8 cellular contexts compared by ENCODE assay signal in genomic region chr3:129942296-129942695, GRCh38. TPM values are rescaled to one million over a fixed set of nuclear protein-coding genes. Genes with fewer than 3 reads are reported as not detected.
DNase-seq lines count a peak whose midpoint lies in the region; ATAC-seq and TF ChIP-seq lines count a peak whose summit lies in the region.

No MANE protein-coding gene starts in this region.

- H3F3A ChIP-seq in Loucy (ENCODE audit: low read depth): no peaks in the 10 kb centered on the region
- H3F3A ChIP-seq in smooth muscle cell (ENCODE audit: low read depth): no peaks in the 10 kb centered on the region

- TF ChIP-seq CTCF in Loucy (conservative IDR thresholded peaks at IDR 0.05; ENCODE audit: low read length): peak; percentile 93
- peak; percentile 96 to 98 for TF ChIP-seq CTCF in brain (conservative IDR thresholded peaks at IDR 0.05)
- peak; percentile 88 for TF ChIP-seq CTCF in smooth muscle cell (IDR thresholded peaks at IDR 0.05; ENCODE audit: borderline replicate concordance, insufficient read depth, poor library complexity, severe bottlenecking)

- no peaks in the 10 kb centered on the region for H4K20me1 ChIP-seq in Loucy (ENCODE audit: insufficient read depth, low read length, poor library complexity, severe bottlenecking)
- H4K20me1 ChIP-seq in smooth muscle cell (ENCODE audit: low read depth): no peaks in the 10 kb centered on the region

- no peak overlapping the region for H3K27ac ChIP-seq in smooth muscle cell (ENCODE audit: low read depth)

- H2AFZ ChIP-seq in Loucy (ENCODE audit: low read length) (peak overlapping the region; percentile 13), smooth muscle cell (ENCODE audit: low read depth) (no peak overlapping the region)

- H3K27ac Mint-ChIP-seq in brain: peak overlapping the region; percentile 7 to 84 (median 51)

- H3K79me2 ChIP-seq in Loucy (ENCODE audit: insufficient read depth, low read length): no peaks in the 10 kb centered on the region
- no peaks in the 10 kb centered on the region for H3K79me2 ChIP-seq in smooth muscle cell (ENCODE audit: low read depth)

- peaks cover 18% of the 10 kb centered on the region for H3K4me1 Mint-ChIP-seq in brain

- H3K9ac ChIP-seq in Loucy (ENCODE audit: low read depth, low read length, poor library complexity, severe bottlenecking) (no peak overlapping the region), smooth muscle cell (ENCODE audit: low read depth) (no peak overlapping the region)

- H3K36me3 Mint-ChIP-seq in brain: no peaks in the 10 kb centered on the region

- WGBS in smooth muscle cell (ENCODE audit: low lambda C conversion rate): 16% methylated on average over 7 of the region's 7 CpGs

- no peaks in the 10 kb centered on the region for H3K27me3 ChIP-seq in Loucy (ENCODE audit: insufficient read depth, low read length, poor library complexity, severe bottlenecking)
- no peaks in the 10 kb centered on the region for H3K27me3 ChIP-seq in smooth muscle cell (ENCODE audit: low read depth)

- peaks cover 4 to 16% (median 10%) of the 10 kb centered on the region in 5 experiments for H3K9me3 Mint-ChIP-seq in brain

- peak; percentile 58 for ATAC-seq in GM19025 (IDR thresholded peaks at IDR 0.05; ENCODE audit: low read depth, unreplicated experiment)
- no peak for ATAC-seq in HG02623 (IDR thresholded peaks at IDR 0.05; ENCODE audit: unreplicated experiment)

- DNase-seq in AG20443 (ENCODE audit: low spot score) (peak; percentile 89), SHP77 (lab: John Stamatoyannopoulos, UW) (peak; percentile 43 to 60), iPS-NIHi11 (ENCODE audit: low spot score) (peak; percentile 88), smooth muscle cell (lab: John Stamatoyannopoulos, UW; ENCODE audit: unreplicated experiment) (peak; percentile 19)

- no peak overlapping the region for H3K4me3 Mint-ChIP-seq in brain

- H3K9me2 ChIP-seq in Loucy (replicated peaks; ENCODE audit: low read depth, low read length): no peaks in the 10 kb centered on the region

- H3K9me3 ChIP-seq in Loucy (ENCODE audit: insufficient read depth, low read depth, low read length) (no peaks in the 10 kb centered on the region), smooth muscle cell (replicated peaks; ENCODE audit: low read depth) (no peaks in the 10 kb centered on the region)

- H3K36me3 ChIP-seq in Loucy (ENCODE audit: insufficient read depth, low read length) (no peaks in the 10 kb centered on the region), smooth muscle cell (ENCODE audit: low read depth) (no peaks in the 10 kb centered on the region)

- H3K4me1 ChIP-seq in Loucy (ENCODE audit: insufficient read depth, low read length, poor library complexity, severe bottlenecking): peaks cover 17% of the 10 kb centered on the region
- no peaks in the 10 kb centered on the region for H3K4me1 ChIP-seq in smooth muscle cell (ENCODE audit: low read depth)

- H3K27me3 Mint-ChIP-seq in brain: no peaks in the 10 kb centered on the region

- H3K4me2 ChIP-seq in Loucy (ENCODE audit: low read depth, low read length, poor library complexity, severe bottlenecking) (no peak overlapping the region), smooth muscle cell (no peak overlapping the region)

- H3K4me3 ChIP-seq in Loucy (ENCODE audit: low read length, poor library complexity, severe bottlenecking) (no peak overlapping the region), smooth muscle cell (no peak overlapping the region)

RNA-seq across cellular contexts. Expression of gene TRH, which starts 32.2 kb away (rescaled TPM):
- polyA plus RNA-seq in brain (ENCODE audit: insufficient read depth, low read depth, low replicate concordance) (13.8 TPM), smooth muscle cell (not detected in 2 replicates)
- total RNA-seq in smooth muscle cell: not detected in 2 replicates

RNA-seq across cellular contexts. Expression of gene TMCC1, which starts 48.8 kb away (rescaled TPM):
- polyA plus RNA-seq in brain (ENCODE audit: insufficient read depth, low read depth, low replicate concordance) (16.5 TPM), smooth muscle cell (5.3 and 9.7 TPM in 2 replicates)
- 17.8 and 32.5 TPM in 2 replicates for total RNA-seq in smooth muscle cell

Comparison
In these comparisons a context has a peak if more than half of its experiments do, and no peak if none do; other contexts are left out.
1. DNase-seq: peak in every context shown above with its lines; median percentile 89 in AG20443; 88 in iPS-NIHi11; 52 in SHP77; 19 in smooth muscle cell.
2. RNA of gene TRH, which starts 32.2 kb away (polyA plus RNA-seq): 13.8 TPM in brain (single experiment); not detected in smooth muscle cell; every median in the first group is over 10 times any median in the second.
3. Peak in every context shown above with its lines, with median percentiles within 50 percentile points of each other: CTCF ChIP-seq.